1 cellular context compared by ENCODE assay signal in genomic region chr5:142954455-142954854, GRCh38.
TF ChIP-seq lines count a peak whose summit lies in the region.

No MANE protein-coding gene starts in this region.

TF ChIP-seq in GM12878, 131 proteins besides CTCF, POLR2A, EP300 and RAD21:
- TF ChIP-seq ZBTB40 (IDR thresholded peaks at IDR 0.05; ENCODE audit: borderline replicate concordance) (no peak), HDAC2 (IDR thresholded peaks at IDR 0.05) (no peak), NFIC (IDR thresholded peaks at IDR 0.05; ENCODE audit: low read depth, low read length) (no peak), E2F8 (IDR thresholded peaks at IDR 0.05; ENCODE audit: low read depth, partially characterized antibody) (no peak), SMAD5 (IDR thresholded peaks at IDR 0.05; ENCODE audit: low read depth) (no peak), SUZ12 (IDR thresholded peaks at IDR 0.05; ENCODE audit: unreplicated experiment) (no peak), IRF3 (IDR thresholded peaks at IDR 0.05) (no peak), IKZF1 (conservative IDR thresholded peaks at IDR 0.05) (no peak), BHLHE40 (IDR thresholded peaks at IDR 0.05; ENCODE audit: borderline replicate concordance in 1 of 2, low read depth in 2 of 2, low read length in 1 of 2) (no peak), ZNF24 (IDR thresholded peaks at IDR 0.05) (no peak), CEBPZ (IDR thresholded peaks at IDR 0.05; ENCODE audit: low read depth, low read length) (no peak), TARDBP (IDR thresholded peaks at IDR 0.05; ENCODE audit: borderline replicate concordance) (no peak), ESRRA (IDR thresholded peaks at IDR 0.05; ENCODE audit: low read length) (no peak), YY1 (IDR thresholded peaks at IDR 0.05; ENCODE audit: low read depth, low read length) (no peak), ZBED1 (IDR thresholded peaks at IDR 0.05; ENCODE audit: borderline replicate concordance) (no peak), MTA2 (IDR thresholded peaks at IDR 0.05; ENCODE audit: low read depth) (no peak), HCFC1 (IDR thresholded peaks at IDR 0.05; ENCODE audit: low read length) (no peak), PRDM15 (CRISPR knock-in tag; IDR thresholded peaks at IDR 0.05) (no peak), CBX3 (IDR thresholded peaks at IDR 0.05; ENCODE audit: borderline replicate concordance, low read depth) (no peak), SMARCA5 (IDR thresholded peaks at IDR 0.05) (no peak)
